8 cellular contexts compared by ENCODE assay signal in genomic region chr11:66268953-66269906, GRCh38. TPM values are rescaled to one million over a fixed set of nuclear protein-coding genes. Genes with fewer than 3 reads are reported as not detected.
DNase-seq lines count a peak whose midpoint lies in the region; ATAC-seq and TF ChIP-seq lines count a peak whose summit lies in the region.

No MANE protein-coding gene starts in this region.

- TF ChIP-seq EP300 in suprapubic skin (IDR thresholded peaks at IDR 0.05), result no peak

- no peak for ATAC-seq in activated CD4-positive, alpha-beta T cell treated with anti-CD3 and anti-CD28 coated beads for 36 hours
- no peak for ATAC-seq in body of pancreas
- no peak for ATAC-seq in HG02852 (IDR thresholded peaks at IDR 0.05; ENCODE audit: unreplicated experiment)

- no peaks in the 10 kb centered on the region for H3K9me3 ChIP-seq in body of pancreas
- no peaks in the 10 kb centered on the region for H3K9me3 ChIP-seq in suprapubic skin

- peak overlapping the region; percentile 97 for H3K27ac Mint-ChIP-seq in activated CD4-positive, alpha-beta T cell treated with anti-CD3 and anti-CD28 coated beads for 36 hours

- CTCF ChIA-PET in activated CD4-positive, alpha-beta T cell treated with anti-CD3 and anti-CD28 coated beads for 36 hours (lab: Charles Lee), result interaction anchor here (1.7 to 4.2 kb wide), 2 partner anchors 12 to 217 kb away, joined by 4 to 26 read pairs; partner anchors contain the start of gene SF3B2

- H3K36me3 ChIP-seq in body of pancreas (replicated peaks in 1 of 2; ENCODE audit: insufficient read depth in 1 of 2, low read depth in 2 of 2) (peaks cover 11 to 22% of the 10 kb centered on the region in 2 donors), suprapubic skin (peaks cover 43% of the 10 kb centered on the region)

- no peaks in the 10 kb centered on the region for H3K9me3 Mint-ChIP-seq in activated CD4-positive, alpha-beta T cell treated with anti-CD3 and anti-CD28 coated beads for 36 hours (ENCODE audit: low read depth)

- H3K4me3 ChIP-seq in body of pancreas, result peak overlapping the region; percentile 33 to 88
- H3K4me3 ChIP-seq in suprapubic skin, result peak overlapping the region; percentile 86

- DNase-seq in activated CD4-positive, alpha-beta T cell treated with anti-CD3 and anti-CD28 coated beads for 36 hours, result peak; percentile 35
- DNase-seq in activated CD4-positive, alpha-beta T cell treated with anti-CD3 and anti-CD28 coated beads for 1 hour, result no peak
- DNase-seq in NCI-H69 (lab: John Stamatoyannopoulos, UW) (peak; percentile 67), body of pancreas (peak in 2 of 4 donors; percentile 33 to 36), suprapubic skin (ENCODE audit: low spot score in 2 of 2) (no peak)
- no peak for DNase-seq in effector CD4-positive, alpha-beta T cell

- H3K4me1 ChIP-seq in body of pancreas (peaks cover 28% of the 10 kb centered on the region), suprapubic skin (peaks cover 51% of the 10 kb centered on the region)

- H3K4me3 Mint-ChIP-seq in activated CD4-positive, alpha-beta T cell treated with anti-CD3 and anti-CD28 coated beads for 36 hours, result peak overlapping the region; percentile 100

- intact Hi-C loops in activated CD4-positive, alpha-beta T cell treated with anti-CD3 and anti-CD28 coated beads for 36 hours (cut with DNase I, micrococcal nuclease), result loop anchor here (1.0 to 5.0 kb wide), 18 partner anchors 9 to 1492 kb away; partner anchors contain the start of genes SF3B2 (in 2 of the 2), YIF1A (in 2 of the 2), BANF1 (in 1 of the 2) and CCDC85B (in 1 of the 2)
- intact Hi-C loops in body of pancreas (cut with DNase I), result no loop called here

- no peaks in the 10 kb centered on the region for H3K27me3 ChIP-seq in body of pancreas
- H3K27me3 ChIP-seq in layer of hippocampus (ENCODE audit: control insufficient read depth, insufficient read depth, low read length), result no peaks in the 10 kb centered on the region
- no peaks in the 10 kb centered on the region for H3K27me3 ChIP-seq in suprapubic skin

- no peak for TF ChIP-seq POLR2A in body of pancreas (IDR thresholded peaks at IDR 0.05)
- TF ChIP-seq POLR2A in suprapubic skin (IDR thresholded peaks at IDR 0.05), result no peak

- TF ChIP-seq CTCF in body of pancreas (IDR thresholded peaks at IDR 0.05) (peak in 1 of 7 experiments; percentile 15), suprapubic skin (IDR thresholded peaks at IDR 0.05) (no peak)

- peaks cover 28% of the 10 kb centered on the region for H3K4me1 Mint-ChIP-seq in activated CD4-positive, alpha-beta T cell treated with anti-CD3 and anti-CD28 coated beads for 36 hours

- POLR2A ChIA-PET in activated CD4-positive, alpha-beta T cell treated with anti-CD3 and anti-CD28 coated beads for 36 hours (lab: Charles Lee), result interaction anchor here (0.7 kb wide), 1 partner anchor 1221 kb away, joined by 4 read pairs; no protein-coding TSS in a partner anchor

- peak overlapping the region; percentile 85 to 93 (median 90) for H3K27ac ChIP-seq in body of pancreas
- H3K27ac ChIP-seq in layer of hippocampus (ENCODE audit: low read depth, low read length), result peak overlapping the region; percentile 99
- H3K27ac ChIP-seq in suprapubic skin, result peak overlapping the region; percentile 97

- no peaks in the 10 kb centered on the region for H3K27me3 Mint-ChIP-seq in activated CD4-positive, alpha-beta T cell treated with anti-CD3 and anti-CD28 coated beads for 36 hours

- H3K36me3 Mint-ChIP-seq in activated CD4-positive, alpha-beta T cell treated with anti-CD3 and anti-CD28 coated beads for 36 hours (ENCODE audit: low read depth), result peaks cover 45% of the 10 kb centered on the region

- WGBS in body of pancreas, 2 donors, result 3 to 6% methylated on average over 16 to 31 of the region's 32 CpGs
- 2% methylated on average over 32 of the region's 32 CpGs for WGBS in suprapubic skin

RNA-seq across cellular contexts. Expression of gene RAB1B, which starts 0.8 kb away (rescaled TPM):
- 100 to 1,000 TPM; 114 to 147 TPM for total RNA-seq in activated CD4-positive, alpha-beta T cell treated with anti-CD3 and anti-CD28 coated beads for 36 hours
- total RNA-seq in body of pancreas (10 to 100 TPM; 67.7 to 74.5 TPM), suprapubic skin (100 to 1,000 TPM in 3 of 4 donors, 10 to 100 TPM in 1; 79.0 to 124 (median 115) TPM)

RNA-seq across cellular contexts. Expression of gene CNIH2, which starts 8.7 kb away (rescaled TPM):
- 1 to 10 TPM; 1.3 to 1.6 TPM for total RNA-seq in activated CD4-positive, alpha-beta T cell treated with anti-CD3 and anti-CD28 coated beads for 36 hours
- total RNA-seq in body of pancreas, result 1 to 10 TPM; 3.6 to 4.6 TPM
- total RNA-seq in suprapubic skin, result 1 to 10 TPM in 3 of 4 donors, not detected in 1; 1.1 to 2.5 (median 1.9) TPM

RNA-seq across cellular contexts. Expression of gene KLC2, which starts 11.7 kb away (rescaled TPM):
- 10 to 100 TPM; 28.2 to 29.4 TPM for total RNA-seq in activated CD4-positive, alpha-beta T cell treated with anti-CD3 and anti-CD28 coated beads for 36 hours
- 10 to 100 TPM; 13.5 to 16.5 TPM for total RNA-seq in body of pancreas
- total RNA-seq in suprapubic skin, result 10 to 100 TPM; 18.1 to 22.8 (median 20.4) TPM

RNA-seq across cellular contexts. Expression of gene YIF1A, which starts 19.7 kb away (rescaled TPM):
- total RNA-seq in activated CD4-positive, alpha-beta T cell treated with anti-CD3 and anti-CD28 coated beads for 36 hours, result 10 to 100 TPM; 47.5 to 49.8 TPM
- total RNA-seq in body of pancreas (10 to 100 TPM; 63.6 to 91.6 TPM), suprapubic skin (10 to 100 TPM; 21.6 to 61.3 (median 56.1) TPM)

RNA-seq across cellular contexts. Expression of gene TMEM151A, which starts 22.5 kb away (rescaled TPM):
- not detected for total RNA-seq in activated CD4-positive, alpha-beta T cell treated with anti-CD3 and anti-CD28 coated beads for 36 hours
- total RNA-seq in body of pancreas (1 to 10 TPM; 1.6 to 2.1 TPM), suprapubic skin (not detected)

Comparison
In these comparisons a context has a peak if more than half of its experiments do, and no peak if none do; other contexts are left out.
1. DNase-seq: peak in activated CD4-positive, alpha-beta T cell treated with anti-CD3 and anti-CD28 coated beads for 36 hours (single experiment) and NCI-H69 (single experiment); none in activated CD4-positive, alpha-beta T cell treated with anti-CD3 and anti-CD28 coated beads for 1 hour (single experiment), suprapubic skin (0 of 2) and effector CD4-positive, alpha-beta T cell (single experiment).
2. Peak in every context shown above with its lines, with median percentiles within 50 percentile points of each other: H3K27ac ChIP-seq.